In genomic region chr6:141552031-141552430, GRCh38 we compare ENCODE assay signal across 24 cellular contexts.
A peak's percentile ranks its signal among the peaks of the same experiment; 100 is the strongest.
DNase-seq lines count a peak whose midpoint lies in the region; ATAC-seq, FAIRE-seq and TF ChIP-seq lines count a peak whose summit lies in the region.
"Had no signal": no experiment of that assay in that cellular context is flagged by ENCODE, and none has a peak within 500 bp of the region (broad histone marks: within the 10 kb centered on the region; RNA-seq: fewer than 3 reads in every experiment).

No MANE protein-coding gene starts in this region.

- peaks cover 37% of the 10 kb centered on the region for H3K4me1 Mint-ChIP-seq in Calu3 (ENCODE audit: low read depth, unreplicated experiment)

- H3K9me2 ChIP-seq in SU-DHL-6 (replicated peaks; ENCODE audit: insufficient read depth, low read length), result no peaks in the 10 kb centered on the region

- H3K36me3 Mint-ChIP-seq in Calu3 (ENCODE audit: insufficient read depth, unreplicated experiment), result peaks cover 22% of the 10 kb centered on the region

- H4K20me1 ChIP-seq in SU-DHL-6 (ENCODE audit: low read depth, low read length) (no peaks in the 10 kb centered on the region), HepG2 (ENCODE audit: insufficient read depth, low read length) (no peaks in the 10 kb centered on the region)

- BruUV-seq in Calu3 (replicated peaks; lab: Mats Ljungman, UMichigan), result TSS peak; percentile 41
- BruUV-seq in HepG2 (replicated peaks; lab: Mats Ljungman, UMichigan), result no TSS peak

- FAIRE-seq in HepG2 (lab: Jason Lieb, UNC) (no peak), D721Med (lab: Jason Lieb, UNC) (no peak)
- FAIRE-seq: HTR-8/SVneo, pancreas had no signal

- intact Hi-C loops in Calu3 (cut with micrococcal nuclease; ENCODE audit: unreplicated experiment) (loop anchor here (2.0 to 5.0 kb wide), 3 partner anchors 85 to 243 kb away; no protein-coding TSS in a partner anchor), HepG2 (cut with micrococcal nuclease; ENCODE audit: unreplicated experiment) (no loop called here), vagina (cut with DNase I) (no loop called here)

- CTCF ChIA-PET in Calu3 (lab: Charles Lee) (no interaction called here), HepG2 (lab: Yijun Ruan, JAX; ENCODE audit: low intra/inter-chr PET ratio, low total read pairs) (no interaction called here)

- H3K27me3 Mint-ChIP-seq in Calu3 (ENCODE audit: unreplicated experiment), result no peaks in the 10 kb centered on the region
- H3K27me3 Mint-ChIP-seq: T-helper 17 cell had no signal

- peak overlapping the region; percentile 21 for H3K4me3 Mint-ChIP-seq in Calu3 (ENCODE audit: low read depth, unreplicated experiment)
- H3K4me3 Mint-ChIP-seq: B cell, T-helper 17 cell had no signal

- H2AFZ ChIP-seq in SU-DHL-6 (ENCODE audit: low read depth, low read length, severe bottlenecking) (peak overlapping the region; percentile 16), HepG2 (ENCODE audit: low read length) (no peak overlapping the region)
- H2AFZ ChIP-seq: GM23248 had no signal

- POLR2A ChIA-PET in HepG2 (lab: Yijun Ruan, JAX), result no interaction called here

- H3K4me2 ChIP-seq in SU-DHL-6 (ENCODE audit: low read depth, low read length, poor library complexity, severe bottlenecking) (no peak overlapping the region), HepG2 (ENCODE audit: low read depth, low read length) (no peak overlapping the region)

- peaks cover 7% of the 10 kb centered on the region for H3K9me3 Mint-ChIP-seq in Calu3 (ENCODE audit: low read depth, unreplicated experiment)

- TF ChIP-seq CTCF in Calu3 (IDR thresholded peaks at IDR 0.05; ENCODE audit: unreplicated experiment) (no peak), SU-DHL-6 (IDR thresholded peaks at IDR 0.05; ENCODE audit: insufficient read depth, low read length, poor library complexity, severe bottlenecking) (no peak), HepG2 (CRISPR knock-in tag; IDR thresholded peaks at IDR 0.05) (no peak), vagina (IDR thresholded peaks at IDR 0.05) (no peak), D721Med (IDR thresholded peaks at IDR 0.05; ENCODE audit: insufficient read depth, missing control alignments) (no peak)

- TF ChIP-seq EP300 in HepG2 (IDR thresholded peaks at IDR 0.05; ENCODE audit: low read depth in 2 of 2, low read length in 2 of 2) (no peak), HepG2 (CRISPR knock-in tag; IDR thresholded peaks at IDR 0.05; ENCODE audit: borderline replicate concordance) (no peak)

- H3K27ac ChIP-seq in SU-DHL-6 (ENCODE audit: low read depth, low read length) (0 out of 2 replicates have a peak overlapping the region, but pooled peaks have one; percentile 44), HepG2 (ENCODE audit: extremely low read length, insufficient read depth, low read length) (peak overlapping the region; percentile 10), vagina (no peak overlapping the region)
- H3K27ac ChIP-seq: GM23248, sigmoid colon, WERI-Rb-1 had no signal

- peak overlapping the region; percentile 95 for H3K27ac Mint-ChIP-seq in Calu3 (ENCODE audit: unreplicated experiment)
- H3K27ac Mint-ChIP-seq: B cell, T-helper 17 cell had no signal

- H3K79me2 ChIP-seq in SU-DHL-6 (ENCODE audit: insufficient read depth, low read length), result no peaks in the 10 kb centered on the region
- H3K79me2 ChIP-seq in HepG2 (ENCODE audit: insufficient read depth, low read length), result no peaks in the 10 kb centered on the region

- no peak overlapping the region for H3K9ac ChIP-seq in SU-DHL-6 (ENCODE audit: low read length)
- no peak overlapping the region for H3K9ac ChIP-seq in HepG2 (ENCODE audit: insufficient read depth, low read depth, low read length)
- H3K9ac ChIP-seq: GM23248 had no signal

- no peak for TF ChIP-seq RAD21 in HepG2 (CRISPR knock-in tag; IDR thresholded peaks at IDR 0.05)

- H3K9me3 ChIP-seq in SU-DHL-6 (ENCODE audit: insufficient read depth, low read length), result peaks cover 11% of the 10 kb centered on the region; the same call in 1 of the 2 replicates
- H3K9me3 ChIP-seq in HepG2 (ENCODE audit: low read length), result peaks cover 6% of the 10 kb centered on the region
- H3K9me3 ChIP-seq in vagina, result no peaks in the 10 kb centered on the region
- H3K9me3 ChIP-seq: Caco-2, pancreas, sigmoid colon had no signal

- DNase-seq in Calu3 (no peak), HepG2 (ENCODE audit: low spot score) (no peak), vagina (ENCODE audit: extremely low spot score in 2 of 2) (no peak), NCI-H128 (lab: John Stamatoyannopoulos, UW; ENCODE audit: unreplicated experiment) (no peak), D721Med (ENCODE audit: insufficient read length, low spot score) (no peak)
- DNase-seq: activated CD8-positive, alpha-beta memory T cell treated with anti-CD3 and anti-CD28 coated beads, Interleukin-2, amount 50 U/mL, for 48 hours; activated gamma-delta T cell treated with Interleukin-2 at 50 U/mL for 16 hours; amniotic stem cell; Caco-2; central memory CD4-positive, alpha-beta T cell; effector CD4-positive, alpha-beta T cell; islet precursor cell; NCI-H1694; pancreas; sigmoid colon; stimulated activated naive CD4-positive, alpha-beta T cell treated with Interleukin-2 at 50 U/mL for 16 hours; T-helper 17 cell; WERI-Rb-1 had no signal

- H3F3A ChIP-seq in SU-DHL-6 (ENCODE audit: insufficient read depth), result no peaks in the 10 kb centered on the region

- H3K4me3 ChIP-seq in SU-DHL-6 (ENCODE audit: insufficient read depth, low read length, poor library complexity, severe bottlenecking) (no peak overlapping the region), HepG2 (replicated peaks in 1 of 3; ENCODE audit: insufficient read depth in 1 of 3, low read depth in 2 of 3, low read length in 3 of 3) (no peak overlapping the region), vagina (no peak overlapping the region)
- H3K4me3 ChIP-seq: GM23248, pancreas, sigmoid colon had no signal

- peaks cover 3% of the 10 kb centered on the region for H3K36me3 ChIP-seq in SU-DHL-6 (ENCODE audit: low read length)
- no peaks in the 10 kb centered on the region for H3K36me3 ChIP-seq in HepG2 (replicated peaks in 1 of 2; ENCODE audit: control insufficient read depth in 1 of 2, insufficient read depth in 2 of 2, low read length in 2 of 2)
- no peaks in the 10 kb centered on the region for H3K36me3 ChIP-seq in vagina
- H3K36me3 ChIP-seq: pancreas, sigmoid colon, WERI-Rb-1 had no signal

- 80% methylated on average over 5 of the region's 5 CpGs for WGBS in HepG2 (ENCODE audit: low lambda C conversion rate)

- in situ Hi-C loops in HepG2 (cut with HindIII; ENCODE audit: extremely low pct_ligation_motif_present, low pct_unique_long_range_greater_than_20kb), result no loop called here

- peaks cover 24% of the 10 kb centered on the region for H3K4me1 ChIP-seq in HepG2 (ENCODE audit: insufficient read depth, low read length)
- H3K4me1 ChIP-seq in vagina, result no peaks in the 10 kb centered on the region
- H3K4me1 ChIP-seq: Caco-2, pancreas, sigmoid colon had no signal

- H3K27me3 ChIP-seq in SU-DHL-6 (ENCODE audit: low read length) (no peaks in the 10 kb centered on the region), HepG2 (ENCODE audit: control insufficient read depth in 1 of 2, insufficient read depth in 2 of 2, low read length in 2 of 2) (no peaks in the 10 kb centered on the region), vagina (no peaks in the 10 kb centered on the region)
- H3K27me3 ChIP-seq: pancreas, sigmoid colon had no signal

- TF ChIP-seq POLR2A in HepG2 (IDR thresholded peaks at IDR 0.05; ENCODE audit: insufficient read depth in 1 of 2, low read depth in 2 of 2, low read length in 2 of 2), result no peak
- no peak for TF ChIP-seq POLR2A in vagina (IDR thresholded peaks at IDR 0.05)

- peak; percentile 2 for ATAC-seq in HG02759 (IDR thresholded peaks at IDR 0.05; ENCODE audit: unreplicated experiment)
- ATAC-seq in HepG2, result no peak
- ATAC-seq in GM21528 (IDR thresholded peaks at IDR 0.05; ENCODE audit: low FRiP score, unreplicated experiment), result no peak
- ATAC-seq: T-helper 17 cell had no signal

TF ChIP-seq in HepG2, 621 proteins besides CTCF, POLR2A, EP300 and RAD21:
- TF ChIP-seq ZNF337 (CRISPR knock-in tag; IDR thresholded peaks at IDR 0.05; ENCODE audit: borderline replicate concordance, low read depth) (0 out of 2 replicates have a peak, but pooled peaks have one; percentile 33), KDM1A (CRISPR knock-in tag; IDR thresholded peaks at IDR 0.05) (no peak), ZNF614 (CRISPR knock-in tag; IDR thresholded peaks at IDR 0.05; ENCODE audit: borderline replicate concordance) (no peak), SMAD3 (CRISPR knock-in tag; IDR thresholded peaks at IDR 0.05) (0 out of 2 replicates have a peak, but pooled peaks have one; percentile 4), POGK (CRISPR knock-in tag; conservative IDR thresholded peaks at IDR 0.05) (no peak)
